In genomic region chr9:4859035-4859434, GRCh38 we compare ENCODE assay signal across 19 cellular contexts.
DNase-seq lines count a peak whose midpoint lies in the region; ATAC-seq lines count a peak whose summit lies in the region.
"Had no signal": no experiment of that assay in that cellular context is flagged by ENCODE, and none has a peak within 500 bp of the region (broad histone marks: within the 10 kb centered on the region; RNA-seq: fewer than 3 reads in every experiment).

No MANE protein-coding gene starts in this region.

- H3K4me1 Mint-ChIP-seq in stimulated activated naive CD8-positive, alpha-beta T cell treated with anti-CD3 and anti-CD28 coated beads, Interleukin-15, amount 100 ng/mL, for 72 hours = peaks cover 25% of the 10 kb centered on the region

- H3K27me3 Mint-ChIP-seq in stimulated activated naive CD8-positive, alpha-beta T cell treated with anti-CD3 and anti-CD28 coated beads, Interleukin-15, amount 100 ng/mL, for 72 hours = no peaks in the 10 kb centered on the region

- DNase-seq in COR-L47 (lab: John Stamatoyannopoulos, UW) = peak; percentile 82
- peak; percentile 63 for DNase-seq in DMS53 (lab: John Stamatoyannopoulos, UW)
- DNase-seq in NCI-H2081 (lab: John Stamatoyannopoulos, UW) = peak; percentile 29 to 64
- peak; percentile 50 for DNase-seq in NCI-H748 treated with DMSO at 0.1 percent for 48 hours (lab: John Stamatoyannopoulos, UW)
- DNase-seq in stimulated activated naive CD8-positive, alpha-beta T cell treated with anti-CD3 and anti-CD28 coated beads, Interleukin-15, amount 100 ng/mL, for 72 hours = no peak
- no peak for DNase-seq in middle frontal gyrus (ENCODE audit: extremely low spot score, low spot score)
- DNase-seq in NCI-H2227 (lab: John Stamatoyannopoulos, UW; ENCODE audit: unreplicated experiment) = no peak
- DNase-seq: ACHN, DND-41, GOT3, KBM-7, NCI-H1694 treated with DMSO at 0.1 percent for 48 hours, NCI-H524, OCI-M1, RPMI8226, SIG-M5 had no signal

- no peak overlapping the region for H3K4me3 Mint-ChIP-seq in stimulated activated naive CD8-positive, alpha-beta T cell treated with anti-CD3 and anti-CD28 coated beads, Interleukin-15, amount 100 ng/mL, for 72 hours
- H3K4me3 Mint-ChIP-seq: T-helper 1 cell treated with Interleukin-12 subunit alpha and Interleukin-12 subunit beta and Interleukin-4 antibody, amounts not matched to agents 30 μg/mL and 1 μg/mL, for 36 hours had no signal

- H3K27ac Mint-ChIP-seq in stimulated activated naive CD8-positive, alpha-beta T cell treated with anti-CD3 and anti-CD28 coated beads, Interleukin-15, amount 100 ng/mL, for 72 hours = no peak overlapping the region
- H3K27ac Mint-ChIP-seq: T-helper 1 cell treated with Interleukin-12 subunit alpha and Interleukin-12 subunit beta and Interleukin-4 antibody, amounts not matched to agents 30 μg/mL and 1 μg/mL, for 36 hours had no signal

- ATAC-seq in stimulated activated naive CD8-positive, alpha-beta T cell treated with anti-CD3 and anti-CD28 coated beads, Interleukin-15, amount 100 ng/mL, for 72 hours = no peak
- no peak for ATAC-seq in GM19463 (IDR thresholded peaks at IDR 0.05; ENCODE audit: unreplicated experiment)
- ATAC-seq: GM12878 had no signal

- H3K9me3 Mint-ChIP-seq in stimulated activated naive CD8-positive, alpha-beta T cell treated with anti-CD3 and anti-CD28 coated beads, Interleukin-15, amount 100 ng/mL, for 72 hours = no peaks in the 10 kb centered on the region
- H3K9me3 Mint-ChIP-seq: T-helper 1 cell treated with Interleukin-12 subunit alpha and Interleukin-12 subunit beta and Interleukin-4 antibody, amounts not matched to agents 30 μg/mL and 1 μg/mL, for 36 hours had no signal

Comparison
In these comparisons a context has a peak if more than half of its experiments do, and no peak if none do; other contexts are left out.
1. DNase-seq: peak in COR-L47 (single experiment), DMS53 (single experiment), NCI-H2081 (2 of 2) and NCI-H748 treated with DMSO at 0.1 percent for 48 hours (single experiment); none in stimulated activated naive CD8-positive, alpha-beta T cell treated with anti-CD3 and anti-CD28 coated beads, Interleukin-15, amount 100 ng/mL, for 72 hours (0 of 2), middle frontal gyrus (single experiment) and NCI-H2227 (single experiment).